Comparison of ENCODE assay signal across 21 cellular contexts in the genomic region with DNA sequence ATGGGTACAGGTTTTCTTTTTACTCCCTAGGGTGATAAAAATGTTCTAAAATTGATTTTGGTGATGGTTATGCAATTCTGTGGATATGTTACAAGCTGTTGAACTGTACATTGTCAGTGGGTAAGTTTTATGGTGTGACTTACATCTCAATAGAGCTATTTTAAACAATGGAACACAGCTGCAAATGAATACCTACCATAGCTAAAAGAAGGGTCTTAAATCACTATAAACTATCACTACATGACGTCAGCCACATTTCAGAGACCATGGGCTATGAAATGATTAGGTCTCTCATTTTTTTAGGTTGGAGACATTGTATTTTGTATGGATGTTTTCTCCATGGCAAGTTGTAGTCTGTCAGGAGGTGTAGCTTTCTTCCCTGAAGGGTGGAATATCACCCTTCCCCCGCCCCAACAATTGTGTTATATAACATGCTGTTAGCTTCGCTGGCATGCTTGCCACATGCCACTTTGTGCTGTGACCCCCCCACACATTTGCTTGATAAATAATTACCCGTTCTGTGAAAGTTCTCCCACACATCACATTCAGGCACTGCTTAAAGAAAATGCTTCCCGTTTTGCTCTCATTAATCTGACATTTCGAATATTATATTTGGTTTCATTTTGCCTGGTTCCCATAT.
"Had no signal": no experiment of that assay in that cellular context is flagged by ENCODE, and none has a peak within 500 bp of the region (broad histone marks: within the 10 kb centered on the region; RNA-seq: fewer than 3 reads in every experiment).

No MANE protein-coding gene starts in this region.

- H3K27ac Mint-ChIP-seq: activated CD8-positive, alpha-beta T cell treated with anti-CD3 and anti-CD28 coated beads for 36 hours; naive thymus-derived CD8-positive, alpha-beta T cell; progenitor cell of endocrine pancreas; T-cell had no signal

- DNase-seq: activated CD4-positive, alpha-beta T cell treated with anti-CD3 and anti-CD28 coated beads for 4 hours; activated CD8-positive, alpha-beta memory T cell treated with anti-CD3 and anti-CD28 coated beads, Interleukin-2, amount 50 U/mL, for 4 hours; activated CD8-positive, alpha-beta T cell treated with anti-CD3 and anti-CD28 coated beads for 36 hours; activated naive CD4-positive, alpha-beta T cell; colonic mucosa; effector CD4-positive, alpha-beta T cell; kidney glomerular epithelial cell; midbrain; naive thymus-derived CD8-positive, alpha-beta T cell; stimulated activated CD4-positive, alpha-beta T cell treated with anti-CD3 and anti-CD28 coated beads, Interleukin-15, amount 100 ng/mL, for 24 hours; stimulated activated CD4-positive, alpha-beta T cell treated with anti-CD3 and anti-CD28 coated beads, Interleukin-4, amount 100 ng/mL, for 4 hours; stimulated activated naive CD8-positive, alpha-beta T cell treated with anti-CD3 and anti-CD28 coated beads, Interleukin-15, amount 100 ng/mL, for 72 hours; T-cell; T1000; thyroid gland; uterus had no signal

- H3K4me1 ChIP-seq: ascending aorta, colonic mucosa, uterus had no signal

- H3K9me3 ChIP-seq: colonic mucosa, thyroid gland, uterus had no signal

- H3K4me3 ChIP-seq: ascending aorta, colonic mucosa, lung, thyroid gland, uterus had no signal

- H3K4me1 Mint-ChIP-seq: naive thymus-derived CD8-positive, alpha-beta T cell; stimulated activated naive CD8-positive, alpha-beta T cell treated with anti-CD3 and anti-CD28 coated beads, Interleukin-15, amount 100 ng/mL, for 72 hours; T-cell had no signal

- ATAC-seq: activated CD8-positive, alpha-beta T cell treated with anti-CD3 and anti-CD28 coated beads for 36 hours; naive thymus-derived CD8-positive, alpha-beta T cell; stimulated activated naive CD8-positive, alpha-beta T cell treated with anti-CD3 and anti-CD28 coated beads, Interleukin-15, amount 100 ng/mL, for 72 hours; T-cell had no signal

- H3K27me3 ChIP-seq: ascending aorta, colonic mucosa, thyroid gland, uterus had no signal

- FAIRE-seq: endothelial cell of umbilical vein, frontal cortex had no signal

- H3K36me3 ChIP-seq: colonic mucosa, thyroid gland, uterus had no signal

- H3K4me3 Mint-ChIP-seq: activated CD8-positive, alpha-beta T cell treated with anti-CD3 and anti-CD28 coated beads for 36 hours; naive thymus-derived CD8-positive, alpha-beta T cell; stimulated activated naive CD8-positive, alpha-beta T cell treated with anti-CD3 and anti-CD28 coated beads, Interleukin-15, amount 100 ng/mL, for 72 hours; T-cell had no signal

- H3K27me3 Mint-ChIP-seq: activated CD8-positive, alpha-beta T cell treated with anti-CD3 and anti-CD28 coated beads for 36 hours; naive thymus-derived CD8-positive, alpha-beta T cell; progenitor cell of endocrine pancreas; stimulated activated naive CD8-positive, alpha-beta T cell treated with anti-CD3 and anti-CD28 coated beads, Interleukin-15, amount 100 ng/mL, for 72 hours; T-cell had no signal

- H3K27ac ChIP-seq: ascending aorta, colonic mucosa, thyroid gland, uterus had no signal
